In the genomic region with DNA sequence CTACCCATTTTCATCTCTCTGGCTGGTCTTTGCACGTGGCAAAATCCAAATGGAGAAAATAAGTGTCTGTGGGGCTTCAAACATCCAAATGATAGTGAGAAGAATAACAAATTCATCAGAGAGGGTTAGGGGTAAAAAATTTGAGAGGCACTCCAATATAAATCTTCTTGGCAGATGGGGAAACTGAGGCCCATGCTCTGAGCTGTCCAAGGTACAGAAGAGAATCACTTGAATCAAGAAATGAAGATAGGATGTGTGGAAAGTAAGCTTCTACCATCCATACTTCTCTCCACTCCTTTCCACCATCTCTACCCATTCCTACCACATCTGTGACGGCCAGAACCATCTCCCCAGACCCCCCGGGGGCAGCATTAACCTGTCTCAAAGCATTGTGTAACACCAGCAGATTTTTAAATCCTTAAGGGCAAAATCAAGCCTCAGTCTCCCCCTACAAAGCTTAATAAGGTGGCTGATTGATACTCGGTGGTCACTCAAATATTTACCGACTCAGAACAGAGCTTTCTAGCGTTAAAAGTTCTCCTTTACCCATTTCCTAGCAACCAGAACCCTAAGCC, we compare ENCODE assay signal across 8 cellular contexts. TPM values are rescaled to one million over a fixed set of nuclear protein-coding genes. Genes with fewer than 3 reads are reported as not detected.
DNase-seq lines count a peak whose midpoint lies in the region; ATAC-seq, FAIRE-seq and TF ChIP-seq lines count a peak whose summit lies in the region.

No MANE protein-coding gene starts in this region.

- FAIRE-seq in D721Med (lab: Jason Lieb, UNC), result no peak

- peaks cover 13% of the 10 kb centered on the region for H3K4me1 ChIP-seq in A673 (ENCODE audit: insufficient read depth, low read length, poor library complexity, severe bottlenecking)
- H3K4me1 ChIP-seq in mucosa of descending colon (ENCODE audit: low read depth), result no peaks in the 10 kb centered on the region

- TF ChIP-seq CTCF in A673 (conservative IDR thresholded peaks at IDR 0.05; ENCODE audit: low read depth, low read length), result no peak
- TF ChIP-seq CTCF in HL-60 (IDR thresholded peaks at IDR 0.05; ENCODE audit: insufficient read depth, low read length), result no peak
- no peak for TF ChIP-seq CTCF in MCF 10A (IDR thresholded peaks at IDR 0.05; ENCODE audit: unreplicated experiment)
- TF ChIP-seq CTCF in mucosa of descending colon (IDR thresholded peaks at IDR 0.05), result no peak
- TF ChIP-seq CTCF in D721Med (IDR thresholded peaks at IDR 0.05; ENCODE audit: insufficient read depth, missing control alignments), result no peak

- no peaks in the 10 kb centered on the region for H3K9me3 Mint-ChIP-seq in MCF 10A (ENCODE audit: unreplicated experiment)

- DNase-seq in A673 (ENCODE audit: low spot score) (no peak), HL-60 (ENCODE audit: low read depth in 1 of 2, low spot score in 1 of 2) (no peak), MCF 10A (ENCODE audit: unreplicated experiment) (no peak), mucosa of descending colon (no peak), GOT3 (lab: John Stamatoyannopoulos, UW) (no peak), putamen (ENCODE audit: low spot score) (no peak), D721Med (ENCODE audit: insufficient read length, low spot score) (no peak)

- CTCF ChIA-PET in A673 (lab: Charles Lee) (interaction anchor here (0.6 kb wide), 1 partner anchor 1793 kb away, joined by 3 read pairs; no protein-coding TSS in a partner anchor), MCF 10A (lab: Yijun Ruan, JAX) (interaction anchor here (0.7 to 15.9 kb wide), 4 partner anchors 38 to 330 kb away, joined by 3 to 338 read pairs (median 6); a partner anchor contains a TSS)

- H3K27me3 Mint-ChIP-seq in MCF 10A (ENCODE audit: insufficient read depth, unreplicated experiment), result no peaks in the 10 kb centered on the region

- H3K27ac ChIP-seq in A673 (ENCODE audit: low read depth, low read length, poor library complexity, severe bottlenecking) (peak overlapping the region; percentile 95), HL-60 (replicated peaks) (peak overlapping the region; percentile 66)

- H3K27ac Mint-ChIP-seq in MCF 10A (ENCODE audit: low read depth, unreplicated experiment), result peak overlapping the region; percentile 93

- ATAC-seq in mucosa of descending colon (no peak), HG03442 (IDR thresholded peaks at IDR 0.05; ENCODE audit: unreplicated experiment) (no peak)

- POLR2A ChIA-PET in A673 (lab: Charles Lee; ENCODE audit: low non-redundant PET), result interaction anchor here (0.6 kb wide), 1 partner anchor 166 kb away, joined by 8 read pairs; no protein-coding TSS in a partner anchor
- POLR2A ChIA-PET in MCF 10A (lab: Yijun Ruan, JAX), result interaction anchor here (0.6 to 9.7 kb wide), 14 partner anchors 9 to 1693 kb away, joined by 3 to 283 read pairs (median 8); a partner anchor contains a TSS

- no peaks in the 10 kb centered on the region for H3K9me3 ChIP-seq in A673 (ENCODE audit: low read depth, low read length, poor library complexity, severe bottlenecking)
- no peaks in the 10 kb centered on the region for H3K9me3 ChIP-seq in mucosa of descending colon

- TSS peak; percentile 40 for BruUV-seq in A673 (replicated peaks; lab: Mats Ljungman, UMichigan)
- BruUV-seq in MCF 10A (replicated peaks; lab: Mats Ljungman, UMichigan), result no TSS peak

- peak overlapping the region; percentile 97 for H3K4me3 Mint-ChIP-seq in MCF 10A (ENCODE audit: unreplicated experiment)

- peaks cover 16% of the 10 kb centered on the region for H3K36me3 Mint-ChIP-seq in MCF 10A (ENCODE audit: insufficient read depth, unreplicated experiment)

- peak overlapping the region; percentile 97 for H3K4me3 ChIP-seq in A673 (ENCODE audit: low read depth, low read length, poor library complexity, severe bottlenecking)
- H3K4me3 ChIP-seq in HL-60 (replicated peaks; ENCODE audit: insufficient read depth, low read length), result peak overlapping the region; percentile 75
- peak overlapping the region; percentile 70 for H3K4me3 ChIP-seq in mucosa of descending colon

- H3K4me1 Mint-ChIP-seq in MCF 10A (ENCODE audit: insufficient read depth, unreplicated experiment), result peaks cover 21% of the 10 kb centered on the region

- intact Hi-C loops in A673 (cut with micrococcal nuclease; ENCODE audit: unreplicated experiment) (no loop called here), MCF 10A (cut with micrococcal nuclease) (loop anchor here (5.0 kb wide), 1 partner anchor 283 kb away; no protein-coding TSS in a partner anchor), mucosa of descending colon (cut with DNase I, micrococcal nuclease) (loop anchor here (5.0 to 10.0 kb wide), 3 partner anchors 108 to 185 kb away; no protein-coding TSS in a partner anchor)

- H3K27me3 ChIP-seq in A673 (replicated peaks; ENCODE audit: insufficient read depth, low read depth, low read length, poor library complexity), result no peaks in the 10 kb centered on the region
- H3K27me3 ChIP-seq in HL-60 (ENCODE audit: insufficient read depth, poor library complexity, severe bottlenecking), result no peaks in the 10 kb centered on the region

- peaks cover 9% of the 10 kb centered on the region for H3K36me3 ChIP-seq in A673 (ENCODE audit: insufficient read depth, low read length, poor library complexity, severe bottlenecking)
- peaks cover 5% of the 10 kb centered on the region for H3K36me3 ChIP-seq in mucosa of descending colon (ENCODE audit: low read depth)

RNA-seq across cellular contexts. Expression of a gene that starts 0.8 kb away (rescaled TPM):
- total RNA-seq in A673 (2021) (65.7 and 78.3 TPM in 2 replicates), MCF 10A (2022) (163 and 184 TPM in 2 replicates), mucosa of descending colon (100 to 1,000 TPM in 2 of 3 donors, 10 to 100 TPM in 1; 56.7 to 105 (median 101) TPM)
